Comparison of ENCODE assay signal across 7 cellular contexts in genomic region chr20:34340726-34341125, GRCh38. TPM values are rescaled to one million over a fixed set of nuclear protein-coding genes. Genes with fewer than 3 reads are reported as not detected.
DNase-seq lines count a peak whose midpoint lies in the region; TF ChIP-seq lines count a peak whose summit lies in the region.
"Not testable (repeated sequence)": the region's sequence is repeated elsewhere in the genome, so short reads cannot be mapped to it uniquely, and the experiment has no call there.

No MANE protein-coding gene starts in this region.

- H2BK5ac ChIP-seq in neuronal stem cell (ENCODE audit: low read length): not testable (repeated sequence)

- in situ Hi-C loops in mammary epithelial cell (cut with MboI; ENCODE audit: low sequenced_read_pairs in 2 of 2): not testable (repeated sequence)

- H3K18ac ChIP-seq in neuronal stem cell (ENCODE audit: low read length): not testable (repeated sequence)

- not testable (repeated sequence) for H3K4me2 ChIP-seq in DOHH2 (ENCODE audit: low read length); OCI-LY1 (ENCODE audit: low read length); neuronal stem cell (ENCODE audit: insufficient read depth, low read length, poor library complexity, severe bottlenecking)
- peak overlapping the region; percentile 28 for H3K4me2 ChIP-seq in mammary epithelial cell (ENCODE audit: insufficient read depth, low read depth, low read length)

- not testable (repeated sequence) for H3K27me3 ChIP-seq in DOHH2 (ENCODE audit: control insufficient read depth, low read length); OCI-LY1 (ENCODE audit: insufficient read depth, low read length); mammary epithelial cell (ENCODE audit: insufficient read depth, low read length); neuronal stem cell (ENCODE audit: control insufficient read depth in 3 of 3, insufficient read depth in 3 of 3, low read depth in 1 of 3, low read length in 3 of 3)

- not testable (repeated sequence) for H3K9ac ChIP-seq in OCI-LY1 (ENCODE audit: low read length); mammary epithelial cell (ENCODE audit: insufficient read depth, low read length); neuronal stem cell (ENCODE audit: low read depth, low read length, poor library complexity)

- not testable (repeated sequence) for H2AFZ ChIP-seq in OCI-LY1 (ENCODE audit: low read length)
- H2AFZ ChIP-seq in mammary epithelial cell (ENCODE audit: low read depth, low read length) (peak overlapping the region; percentile 77), neuronal stem cell (ENCODE audit: low read length) (peak overlapping the region; percentile 68)

- DNase-seq in NCI-H1105 treated with DMSO at 0.1 percent for 48 hours (lab: John Stamatoyannopoulos, UW): peak; percentile 55
- DNase-seq in NCI-H2171 treated with DMSO at 0.1 percent for 48 hours (lab: John Stamatoyannopoulos, UW): peak; percentile 52
- DNase-seq in mammary epithelial cell; epithelial cell of prostate (ENCODE audit: low read depth, low spot score); neuronal stem cell (ENCODE audit: low spot score): not testable (repeated sequence)

- H4K91ac ChIP-seq in neuronal stem cell (ENCODE audit: low read depth, low read length, poor library complexity): not testable (repeated sequence)

- CTCF ChIA-PET in mammary epithelial cell (lab: Charles Lee; ENCODE audit: low non-redundant PET): not testable (repeated sequence)

- not testable (repeated sequence) for H3K4ac ChIP-seq in neuronal stem cell (ENCODE audit: low read length)

- not testable (repeated sequence) for H3K79me1 ChIP-seq in neuronal stem cell (ENCODE audit: low read depth, low read length)

- H2AK5ac ChIP-seq in neuronal stem cell (ENCODE audit: low read depth, low read length): not testable (repeated sequence)

- H2BK120ac ChIP-seq in neuronal stem cell (ENCODE audit: low read depth, low read length): not testable (repeated sequence)

- not testable (repeated sequence) for H2BK15ac ChIP-seq in neuronal stem cell (ENCODE audit: low read length)

- BruUV-seq in mammary epithelial cell (replicated peaks; lab: Mats Ljungman, UMichigan): not testable (repeated sequence)

- not testable (repeated sequence) for H3K36me3 ChIP-seq in DOHH2 (ENCODE audit: control insufficient read depth, low read length); OCI-LY1 (ENCODE audit: insufficient read depth, low read length); mammary epithelial cell (ENCODE audit: insufficient read depth, low read length); neuronal stem cell (replicated peaks in 1 of 2; ENCODE audit: control insufficient read depth in 2 of 2, insufficient read depth in 2 of 2, low read length in 2 of 2)

- intact Hi-C loops in mammary epithelial cell (cut with micrococcal nuclease): not testable (repeated sequence)

- H3K4me3 ChIP-seq in DOHH2 (ENCODE audit: low read length); OCI-LY1 (ENCODE audit: low read depth, low read length, poor library complexity, severe bottlenecking); mammary epithelial cell (replicated peaks in 1 of 3; ENCODE audit: insufficient read depth in 1 of 3, low read depth in 2 of 3, low read length in 3 of 3); neuronal stem cell (ENCODE audit: low read length in 2 of 2): not testable (repeated sequence)

- H3K27ac ChIP-seq in DOHH2 (ENCODE audit: low read depth, low read length) (peak overlapping the region; percentile 93; the same call in 1 of the 2 replicates), OCI-LY1 (ENCODE audit: low read depth, low read length, poor library complexity, severe bottlenecking) (peak overlapping the region; percentile 89), mammary epithelial cell (ENCODE audit: insufficient read depth, low read depth, low read length) (peak overlapping the region; percentile 14), epithelial cell of prostate (peak overlapping the region; percentile 6)
- not testable (repeated sequence) for H3K27ac ChIP-seq in neuronal stem cell (replicated peaks; ENCODE audit: low read length)

- not testable (repeated sequence) for H2BK12ac ChIP-seq in neuronal stem cell (ENCODE audit: low read length)

- not testable (repeated sequence) for H3K79me2 ChIP-seq in DOHH2 (ENCODE audit: control insufficient read depth, low read length); OCI-LY1 (ENCODE audit: insufficient read depth, low read length); mammary epithelial cell (ENCODE audit: insufficient read depth, low read length)

- dilution Hi-C loops in mammary epithelial cell (cut with HindIII; ENCODE audit: low sequenced_read_pairs): not testable (repeated sequence)

- not testable (repeated sequence) for TF ChIP-seq CTCF in DOHH2 (IDR thresholded peaks at IDR 0.05; ENCODE audit: low read depth, low read length, poor library complexity, severe bottlenecking); OCI-LY1 (IDR thresholded peaks at IDR 0.05; ENCODE audit: low read length); mammary epithelial cell (conservative IDR thresholded peaks at IDR 0.05 in 1 of 2, IDR thresholded peaks at IDR 0.05 in 1 of 2; ENCODE audit: extremely low read depth in 1 of 2, insufficient read depth in 1 of 2, low read depth in 1 of 2, low read length in 2 of 2)

- 31% methylated on average over 10 of the region's 10 CpGs for WGBS in mammary epithelial cell (ENCODE audit: low coverage, missing lambda C conversion rate)
- WGBS in neuronal stem cell (ENCODE audit: extremely low coverage in 2 of 2, insufficient read length in 2 of 2, insufficient replicate concordance in 1 of 2), 2 donors: no CpG with 5 or more reads among the region's 10 CpGs

- H3K23ac ChIP-seq in neuronal stem cell (ENCODE audit: low read depth, low read length, poor library complexity): not testable (repeated sequence)

- peaks cover 60% of the 10 kb centered on the region for H3K4me1 ChIP-seq in DOHH2 (ENCODE audit: control insufficient read depth, low read length)
- H3K4me1 ChIP-seq in OCI-LY1 (ENCODE audit: insufficient read depth, low read length, severe bottlenecking): peaks cover 27% of the 10 kb centered on the region
- peaks cover 27% of the 10 kb centered on the region for H3K4me1 ChIP-seq in mammary epithelial cell (ENCODE audit: insufficient read depth, low read length)
- H3K4me1 ChIP-seq in neuronal stem cell (ENCODE audit: control insufficient read depth in 2 of 2, insufficient read depth in 1 of 2, low read depth in 1 of 2, low read length in 2 of 2): not testable (repeated sequence)

- peaks cover 37% of the 10 kb centered on the region for H3F3A ChIP-seq in DOHH2 (ENCODE audit: control insufficient read depth, insufficient read depth)
- H3F3A ChIP-seq in OCI-LY1 (ENCODE audit: insufficient read depth, low read length): not testable (repeated sequence)

- H3K9me3 ChIP-seq in DOHH2 (ENCODE audit: control insufficient read depth, insufficient read depth, low read length); OCI-LY1 (ENCODE audit: low read length); mammary epithelial cell (replicated peaks; ENCODE audit: insufficient read depth, low read length); neuronal stem cell (replicated peaks in 1 of 2; ENCODE audit: control insufficient read depth in 2 of 2, insufficient read depth in 1 of 2, low read depth in 1 of 2, low read length in 2 of 2): not testable (repeated sequence)

- not testable (repeated sequence) for H3K14ac ChIP-seq in neuronal stem cell (ENCODE audit: low read length)

- H4K20me1 ChIP-seq in DOHH2 (ENCODE audit: control insufficient read depth, insufficient read depth, low read depth, low read length); OCI-LY1 (ENCODE audit: insufficient read depth, low read length); mammary epithelial cell (ENCODE audit: insufficient read depth, low read length): not testable (repeated sequence)

- not testable (repeated sequence) for H4K8ac ChIP-seq in neuronal stem cell (ENCODE audit: low read depth, low read length)

- not testable (repeated sequence) for H3K9me2 ChIP-seq in DOHH2 (replicated peaks; ENCODE audit: control insufficient read depth, low read length); OCI-LY1 (ENCODE audit: low read depth, low read length)

RNA-seq across cellular contexts. Expression of gene ITCH, which starts 22.3 kb away (rescaled TPM):
- 100 to 1,000 TPM in 1 of 2 donors, 10 to 100 TPM in 1; 91.4 to 127 TPM for total RNA-seq in mammary epithelial cell
- 25.0 TPM for polyA plus RNA-seq in mammary epithelial cell
- polyA minus RNA-seq in mammary epithelial cell: 52.5 TPM
- polyA plus RNA-seq in neuronal stem cell (2013, experiment 1 of 2): 17.2 TPM
- polyA plus RNA-seq in neuronal stem cell (2013, experiment 2 of 2): 17.9 TPM

RNA-seq across cellular contexts. Expression of gene AHCY, which starts 37.6 kb away (rescaled TPM):
- total RNA-seq in mammary epithelial cell: 100 to 1,000 TPM; 258 to 274 TPM
- 504 TPM for polyA plus RNA-seq in mammary epithelial cell
- polyA minus RNA-seq in mammary epithelial cell: 615 TPM
- 172 TPM for polyA plus RNA-seq in neuronal stem cell (2013, experiment 1 of 2)
- polyA plus RNA-seq in neuronal stem cell (2013, experiment 2 of 2): 166 TPM
